In genomic region chr7:26167293-26167934, GRCh38 we compare ENCODE assay signal across 9 cellular contexts. TPM values are rescaled to one million over a fixed set of nuclear protein-coding genes. Genes with fewer than 3 reads are reported as not detected.
DNase-seq lines count a peak whose midpoint lies in the region; ATAC-seq, FAIRE-seq and TF ChIP-seq lines count a peak whose summit lies in the region.
"Had no signal": no experiment of that assay in that cellular context is flagged by ENCODE, and none has a peak within 500 bp of the region (broad histone marks: within the 10 kb centered on the region; RNA-seq: fewer than 3 reads in every experiment).

No MANE protein-coding gene starts in this region.

- no peaks in the 10 kb centered on the region for H3K27me3 ChIP-seq in right lobe of liver
- no peaks in the 10 kb centered on the region for H3K27me3 ChIP-seq in HepG2 (ENCODE audit: control insufficient read depth in 1 of 2, insufficient read depth in 2 of 2, low read length in 2 of 2)

- no peak for TF ChIP-seq POLR2A in right lobe of liver (IDR thresholded peaks at IDR 0.05)
- no peak for TF ChIP-seq POLR2A in HepG2 (IDR thresholded peaks at IDR 0.05; ENCODE audit: insufficient read depth in 1 of 2, low read depth in 2 of 2, low read length in 2 of 2)

- TF ChIP-seq EP300 in HepG2 (IDR thresholded peaks at IDR 0.05; ENCODE audit: low read depth in 2 of 2, low read length in 2 of 2) (no peak), HepG2 (CRISPR knock-in tag; IDR thresholded peaks at IDR 0.05; ENCODE audit: borderline replicate concordance) (no peak)

- H3K36me3 ChIP-seq in right lobe of liver (no peaks in the 10 kb centered on the region), HepG2 (replicated peaks in 1 of 2; ENCODE audit: control insufficient read depth in 1 of 2, insufficient read depth in 2 of 2, low read length in 2 of 2) (no peaks in the 10 kb centered on the region)

- no TSS peak for BruUV-seq in HepG2 (replicated peaks; lab: Mats Ljungman, UMichigan)

- POLR2A ChIA-PET in HepG2 (lab: Yijun Ruan, JAX) = interaction anchor here (1.4 kb wide), 1 partner anchor 16 kb away, joined by 3 read pairs; no protein-coding TSS in a partner anchor
- POLR2A ChIA-PET in activated CD8-positive, alpha-beta T cell treated with anti-CD3 and anti-CD28 coated beads, Interleukin-2, amount 10 ng/mL, durations not matched to agents 7 days and 5 days (lab: Charles Lee) = interaction anchor here (0.6 to 3.0 kb wide), 11 partner anchors 11 to 117 kb away, joined by 3 to 23 read pairs (median 6); partner anchors contain the start of gene NFE2L3

- H3K4me1 Mint-ChIP-seq in activated CD8-positive, alpha-beta T cell treated with anti-CD3 and anti-CD28 coated beads, Interleukin-2, amount 10 ng/mL, durations not matched to agents 7 days and 5 days (ENCODE audit: low read depth) = peaks cover 42% of the 10 kb centered on the region
- peaks cover 11% of the 10 kb centered on the region for H3K4me1 Mint-ChIP-seq in type B pancreatic cell (ENCODE audit: unreplicated experiment)

- peaks cover 0 to 5% (median 0%) of the 10 kb centered on the region in 4 donors for H3K4me1 ChIP-seq in right lobe of liver
- H3K4me1 ChIP-seq in HepG2 (ENCODE audit: insufficient read depth, low read length) = no peaks in the 10 kb centered on the region

- no peak for TF ChIP-seq CTCF in right lobe of liver (IDR thresholded peaks at IDR 0.05)
- no peak for TF ChIP-seq CTCF in HepG2 (CRISPR knock-in tag; IDR thresholded peaks at IDR 0.05)
- no peak for TF ChIP-seq CTCF in type B pancreatic cell (conservative IDR thresholded peaks at IDR 0.05)

- no peak overlapping the region for H3K4me2 ChIP-seq in HepG2 (ENCODE audit: low read depth, low read length)

- ATAC-seq in right lobe of liver (peak; percentile 50 to 67 (median 55)), HepG2 (no peak), HG02973 (IDR thresholded peaks at IDR 0.05; ENCODE audit: unreplicated experiment) (peak; percentile 79)
- ATAC-seq in activated CD8-positive, alpha-beta T cell treated with anti-CD3 and anti-CD28 coated beads, Interleukin-2, amount 10 ng/mL, durations not matched to agents 7 days and 5 days = peak; percentile 82

- CTCF ChIA-PET in HepG2 (lab: Yijun Ruan, JAX; ENCODE audit: low intra/inter-chr PET ratio, low total read pairs) = no interaction called here
- CTCF ChIA-PET in activated CD8-positive, alpha-beta T cell treated with anti-CD3 and anti-CD28 coated beads, Interleukin-2, amount 10 ng/mL, durations not matched to agents 7 days and 5 days (lab: Charles Lee) = interaction anchor here (0.7 to 2.4 kb wide), 11 partner anchors 10 to 275 kb away, joined by 3 to 28 read pairs (median 7); partner anchors contain the start of gene NFE2L3

- H3K9ac ChIP-seq in HepG2 (ENCODE audit: insufficient read depth, low read depth, low read length) = no peak overlapping the region

- intact Hi-C loops in right lobe of liver (cut with DNase I) = no loop called here
- intact Hi-C loops in HepG2 (cut with micrococcal nuclease; ENCODE audit: unreplicated experiment) = no loop called here

- no peak for DNase-seq in right lobe of liver
- no peak for DNase-seq in HepG2 (ENCODE audit: low spot score)
- peak; percentile 43 for DNase-seq in activated CD8-positive, alpha-beta T cell treated with anti-CD3 and anti-CD28 coated beads, Interleukin-2, amount 10 ng/mL, durations not matched to agents 7 days and 5 days
- DNase-seq in type B pancreatic cell (ENCODE audit: extremely low spot score, unreplicated experiment) = no peak
- DNase-seq in dermis blood vessel endothelial cell = no peak
- DNase-seq in NCI-H2196 (lab: John Stamatoyannopoulos, UW; ENCODE audit: unreplicated experiment) = no peak
- no peak for DNase-seq in HPDE6-E6E7 (ENCODE audit: extremely low spot score)
- DNase-seq: foreskin melanocyte had no signal

- no peaks in the 10 kb centered on the region for H3K27me3 Mint-ChIP-seq in activated CD8-positive, alpha-beta T cell treated with anti-CD3 and anti-CD28 coated beads, Interleukin-2, amount 10 ng/mL, durations not matched to agents 7 days and 5 days (ENCODE audit: low read depth)
- H3K27me3 Mint-ChIP-seq in type B pancreatic cell = no peaks in the 10 kb centered on the region

- in situ Hi-C loops in HepG2 (cut with HindIII; ENCODE audit: extremely low pct_ligation_motif_present, low pct_unique_long_range_greater_than_20kb) = no loop called here

- H3K4me3 ChIP-seq in right lobe of liver (no peak overlapping the region), HepG2 (replicated peaks in 1 of 3; ENCODE audit: insufficient read depth in 1 of 3, low read depth in 2 of 3, low read length in 3 of 3) (no peak overlapping the region)

- FAIRE-seq in HepG2 (lab: Jason Lieb, UNC) = no peak

- H3K27ac ChIP-seq in right lobe of liver = no peak overlapping the region
- H3K27ac ChIP-seq in HepG2 (ENCODE audit: extremely low read length, insufficient read depth, low read length) = no peak overlapping the region

- WGBS in right lobe of liver (ENCODE audit: insufficient coverage, low coverage, low lambda C conversion rate, missing lambda C conversion rate) = 55% methylated on average over 3 of the region's 3 CpGs
- WGBS in HepG2 (ENCODE audit: low lambda C conversion rate) = 88% methylated on average over 3 of the region's 3 CpGs

- no peak for TF ChIP-seq RAD21 in HepG2 (CRISPR knock-in tag; IDR thresholded peaks at IDR 0.05)

- no peaks in the 10 kb centered on the region for H3K9me3 Mint-ChIP-seq in activated CD8-positive, alpha-beta T cell treated with anti-CD3 and anti-CD28 coated beads, Interleukin-2, amount 10 ng/mL, durations not matched to agents 7 days and 5 days (ENCODE audit: insufficient read depth)
- H3K9me3 Mint-ChIP-seq in type B pancreatic cell = no peaks in the 10 kb centered on the region

- H3K4me3 Mint-ChIP-seq in activated CD8-positive, alpha-beta T cell treated with anti-CD3 and anti-CD28 coated beads, Interleukin-2, amount 10 ng/mL, durations not matched to agents 7 days and 5 days = no peak overlapping the region
- H3K4me3 Mint-ChIP-seq in type B pancreatic cell = no peak overlapping the region

- H4K20me1 ChIP-seq in HepG2 (ENCODE audit: insufficient read depth, low read length) = no peaks in the 10 kb centered on the region

- peaks cover 35% of the 10 kb centered on the region for H3K36me3 Mint-ChIP-seq in activated CD8-positive, alpha-beta T cell treated with anti-CD3 and anti-CD28 coated beads, Interleukin-2, amount 10 ng/mL, durations not matched to agents 7 days and 5 days (ENCODE audit: low read depth)
- no peaks in the 10 kb centered on the region for H3K36me3 Mint-ChIP-seq in type B pancreatic cell

- no peaks in the 10 kb centered on the region for H3K79me2 ChIP-seq in HepG2 (ENCODE audit: insufficient read depth, low read length)

- H3K9me3 ChIP-seq in right lobe of liver = no peaks in the 10 kb centered on the region
- H3K9me3 ChIP-seq in HepG2 (ENCODE audit: low read length) = no peaks in the 10 kb centered on the region

- no peak overlapping the region for H2AFZ ChIP-seq in HepG2 (ENCODE audit: low read length)

- peak overlapping the region; percentile 71 for H3K27ac Mint-ChIP-seq in activated CD8-positive, alpha-beta T cell treated with anti-CD3 and anti-CD28 coated beads, Interleukin-2, amount 10 ng/mL, durations not matched to agents 7 days and 5 days
- H3K27ac Mint-ChIP-seq in type B pancreatic cell = peak overlapping the region; percentile 1

RNA-seq across cellular contexts. Expression of gene NFE2L3, which starts 15.4 kb away (rescaled TPM):
- total RNA-seq in right lobe of liver = 1 to 10 TPM in 2 of 6 experiments, under 1 TPM in 4; 0.13 to 2.0 (median 0.54) TPM
- 8.8 and 19.4 TPM in 2 replicates for total RNA-seq in HepG2 (2016; rRNA removed; fragmentation: Illumina TruSeq; extraction: Trizol)
- 0.53 and 1.2 TPM in 2 replicates for total RNA-seq in HepG2 (2016; cell fraction: cytosol; rRNA removed; fragmentation: Illumina TruSeq; extraction: Trizol; ENCODE audit: low read depth)
- 9.2 and 13.8 TPM in 2 replicates for total RNA-seq in HepG2 (2016; cell fraction: insoluble cytoplasmic fraction; rRNA removed; fragmentation: Illumina TruSeq; extraction: Trizol)
- total RNA-seq in HepG2 (2016; cell fraction: membrane; rRNA removed; fragmentation: Illumina TruSeq; extraction: Trizol) = 2.0 and 3.5 TPM in 2 replicates
- total RNA-seq in HepG2 (2016; cell fraction: nucleus; rRNA removed; fragmentation: Illumina TruSeq; extraction: Trizol) = 13.7 and 26.6 TPM in 2 replicates
- 8.9 and 11.4 TPM in 2 replicates for polyA plus RNA-seq in HepG2 (2011; rRNA removed)
- 4.1 and 7.8 TPM in 2 replicates for polyA plus RNA-seq in HepG2 (2011; cell fraction: cytosol; rRNA removed)
- 1.6 and 2.1 TPM in 2 replicates for polyA plus RNA-seq in HepG2 (2011; cell fraction: nucleus; rRNA removed)
- polyA plus RNA-seq in HepG2 (2012) = 10.7 and 12.2 TPM in 2 replicates
- polyA plus RNA-seq in HepG2 (2016; cell fraction: cytosol; fragmentation: Illumina TruSeq; extraction: Trizol; ENCODE audit: low read depth) = 0.64 and 0.67 TPM in 2 replicates
- polyA plus RNA-seq in HepG2 (2016; cell fraction: insoluble cytoplasmic fraction; fragmentation: Illumina TruSeq; extraction: Trizol; ENCODE audit: low read depth) = 8.0 and 8.2 TPM in 2 replicates
- polyA plus RNA-seq in HepG2 (2016; cell fraction: membrane; fragmentation: Illumina TruSeq; extraction: Trizol; ENCODE audit: low read depth) = 1.1 and 1.3 TPM in 2 replicates
- polyA plus RNA-seq in HepG2 (2016; cell fraction: nucleus; fragmentation: Illumina TruSeq; extraction: Trizol; ENCODE audit: insufficient read depth, low read depth) = 19.6 and 24.6 TPM in 2 replicates
- polyA minus RNA-seq in HepG2 (2011; rRNA and poly(A)+ RNA removed; ENCODE audit: low replicate concordance) = 0.07 and 5.9 TPM in 2 replicates
- 7.8 and 8.8 TPM in 2 replicates for polyA minus RNA-seq in HepG2 (2011; cell fraction: cytosol; rRNA and poly(A)+ RNA removed)
- 3.7 and 7.1 TPM in 2 replicates for polyA minus RNA-seq in HepG2 (2011; cell fraction: nucleus; rRNA and poly(A)+ RNA removed)
- 10 to 100 TPM in 1 of 2 experiments, 1 to 10 TPM in 1; 9.7 to 10.4 TPM for total RNA-seq in activated CD8-positive, alpha-beta T cell treated with anti-CD3 and anti-CD28 coated beads, Interleukin-2, amount 10 ng/mL, durations not matched to agents 7 days and 5 days
- total RNA-seq in type B pancreatic cell (ENCODE audit: low replicate concordance) = 6.5 and 10.5 TPM in 2 replicates
- total RNA-seq in dermis blood vessel endothelial cell = 33.4 and 38.6 TPM in 2 replicates

RNA-seq across cellular contexts. Expression of gene HNRNPA2B1, which starts 33.1 kb away (rescaled TPM):
- total RNA-seq in right lobe of liver (100 to 1,000 TPM in 4 of 6 experiments, 10 to 100 TPM in 2; 93.5 to 252 (median 165) TPM), HepG2 (2016; rRNA removed; fragmentation: Illumina TruSeq; extraction: Trizol) (412 and 636 TPM in 2 replicates), type B pancreatic cell (ENCODE audit: low replicate concordance) (441 and 733 TPM in 2 replicates), dermis blood vessel endothelial cell (105 and 187 TPM in 2 replicates)
- total RNA-seq in HepG2 (2016; cell fraction: cytosol; rRNA removed; fragmentation: Illumina TruSeq; extraction: Trizol; ENCODE audit: low read depth) = 31.5 and 36.0 TPM in 2 replicates
- total RNA-seq in HepG2 (2016; cell fraction: insoluble cytoplasmic fraction; rRNA removed; fragmentation: Illumina TruSeq; extraction: Trizol) = 434 and 632 TPM in 2 replicates
- total RNA-seq in HepG2 (2016; cell fraction: membrane; rRNA removed; fragmentation: Illumina TruSeq; extraction: Trizol) = 69.3 and 71.5 TPM in 2 replicates
- 305 and 307 TPM in 2 replicates for total RNA-seq in HepG2 (2016; cell fraction: nucleus; rRNA removed; fragmentation: Illumina TruSeq; extraction: Trizol)
- 144 and 193 TPM in 2 replicates for polyA plus RNA-seq in HepG2 (2011; rRNA removed)
- polyA plus RNA-seq in HepG2 (2011; cell fraction: cytosol; rRNA removed) = 105 and 119 TPM in 2 replicates
- polyA plus RNA-seq in HepG2 (2011; cell fraction: nucleus; rRNA removed) = 173 and 254 TPM in 2 replicates
- polyA plus RNA-seq in HepG2 (2012) = 348 and 727 TPM in 2 replicates
- polyA plus RNA-seq in HepG2 (2016; cell fraction: cytosol; fragmentation: Illumina TruSeq; extraction: Trizol; ENCODE audit: low read depth) = 50.3 and 54.5 TPM in 2 replicates
- polyA plus RNA-seq in HepG2 (2016; cell fraction: insoluble cytoplasmic fraction; fragmentation: Illumina TruSeq; extraction: Trizol; ENCODE audit: low read depth) = 1,958 and 2,163 TPM in 2 replicates
- 95.2 and 104 TPM in 2 replicates for polyA plus RNA-seq in HepG2 (2016; cell fraction: membrane; fragmentation: Illumina TruSeq; extraction: Trizol; ENCODE audit: low read depth)
- polyA plus RNA-seq in HepG2 (2016; cell fraction: nucleus; fragmentation: Illumina TruSeq; extraction: Trizol; ENCODE audit: insufficient read depth, low read depth) = 1,155 and 1,186 TPM in 2 replicates
- 47.8 and 128 TPM in 2 replicates for polyA minus RNA-seq in HepG2 (2011; rRNA and poly(A)+ RNA removed; ENCODE audit: low replicate concordance)
- polyA minus RNA-seq in HepG2 (2011; cell fraction: cytosol; rRNA and poly(A)+ RNA removed) = 103 and 153 TPM in 2 replicates
- polyA minus RNA-seq in HepG2 (2011; cell fraction: nucleus; rRNA and poly(A)+ RNA removed) = 372 and 389 TPM in 2 replicates
- total RNA-seq in activated CD8-positive, alpha-beta T cell treated with anti-CD3 and anti-CD28 coated beads, Interleukin-2, amount 10 ng/mL, durations not matched to agents 7 days and 5 days = 100 to 1,000 TPM; 882 to 899 TPM

RNA-seq across cellular contexts. Expression of gene CBX3, which starts 34.1 kb away (rescaled TPM):
- total RNA-seq in right lobe of liver (10 to 100 TPM; 26.4 to 42.1 (median 40.5) TPM), HepG2 (2016; rRNA removed; fragmentation: Illumina TruSeq; extraction: Trizol) (249 and 355 TPM in 2 replicates), type B pancreatic cell (ENCODE audit: low replicate concordance) (108 and 188 TPM in 2 replicates), dermis blood vessel endothelial cell (154 and 176 TPM in 2 replicates)
- total RNA-seq in HepG2 (2016; cell fraction: cytosol; rRNA removed; fragmentation: Illumina TruSeq; extraction: Trizol; ENCODE audit: low read depth) = 79.1 and 86.5 TPM in 2 replicates
- total RNA-seq in HepG2 (2016; cell fraction: insoluble cytoplasmic fraction; rRNA removed; fragmentation: Illumina TruSeq; extraction: Trizol) = 257 and 354 TPM in 2 replicates
- total RNA-seq in HepG2 (2016; cell fraction: membrane; rRNA removed; fragmentation: Illumina TruSeq; extraction: Trizol) = 129 and 141 TPM in 2 replicates
- 151 and 169 TPM in 2 replicates for total RNA-seq in HepG2 (2016; cell fraction: nucleus; rRNA removed; fragmentation: Illumina TruSeq; extraction: Trizol)
- 36.3 and 53.9 TPM in 2 replicates for polyA plus RNA-seq in HepG2 (2011; rRNA removed)
- 17.4 and 18.2 TPM in 2 replicates for polyA plus RNA-seq in HepG2 (2011; cell fraction: cytosol; rRNA removed)
- 60.4 and 70.5 TPM in 2 replicates for polyA plus RNA-seq in HepG2 (2011; cell fraction: nucleus; rRNA removed)
- polyA plus RNA-seq in HepG2 (2012) = 123 and 165 TPM in 2 replicates
- 76.0 and 83.8 TPM in 2 replicates for polyA plus RNA-seq in HepG2 (2016; cell fraction: cytosol; fragmentation: Illumina TruSeq; extraction: Trizol; ENCODE audit: low read depth)
- 424 and 453 TPM in 2 replicates for polyA plus RNA-seq in HepG2 (2016; cell fraction: insoluble cytoplasmic fraction; fragmentation: Illumina TruSeq; extraction: Trizol; ENCODE audit: low read depth)
- polyA plus RNA-seq in HepG2 (2016; cell fraction: membrane; fragmentation: Illumina TruSeq; extraction: Trizol; ENCODE audit: low read depth) = 117 TPM in 2 replicates
- 228 and 229 TPM in 2 replicates for polyA plus RNA-seq in HepG2 (2016; cell fraction: nucleus; fragmentation: Illumina TruSeq; extraction: Trizol; ENCODE audit: insufficient read depth, low read depth)
- polyA minus RNA-seq in HepG2 (2011; rRNA and poly(A)+ RNA removed; ENCODE audit: low replicate concordance) = 10.5 and 24.1 TPM in 2 replicates
- polyA minus RNA-seq in HepG2 (2011; cell fraction: cytosol; rRNA and poly(A)+ RNA removed) = 15.5 and 20.0 TPM in 2 replicates
- 110 and 122 TPM in 2 replicates for polyA minus RNA-seq in HepG2 (2011; cell fraction: nucleus; rRNA and poly(A)+ RNA removed)
- total RNA-seq in activated CD8-positive, alpha-beta T cell treated with anti-CD3 and anti-CD28 coated beads, Interleukin-2, amount 10 ng/mL, durations not matched to agents 7 days and 5 days = 100 to 1,000 TPM; 254 to 269 TPM
